17 cellular contexts compared by ENCODE assay signal in genomic region chr22:45686004-45686403, GRCh38. TPM values are rescaled to one million over a fixed set of nuclear protein-coding genes. Genes with fewer than 3 reads are reported as not detected.
DNase-seq lines count a peak whose midpoint lies in the region; ATAC-seq, FAIRE-seq and TF ChIP-seq lines count a peak whose summit lies in the region.
"Had no signal": no experiment of that assay in that cellular context is flagged by ENCODE, and none has a peak within 500 bp of the region (broad histone marks: within the 10 kb centered on the region; RNA-seq: fewer than 3 reads in every experiment).

No MANE protein-coding gene starts in this region.

- POLR2A ChIA-PET in A549 (lab: Yijun Ruan, JAX) = interaction anchor here (1.0 kb wide), 1 partner anchor 14 kb away, joined by 3 read pairs; the partner anchor contains the start of gene ATXN10

- FAIRE-seq in A549 (lab: Jason Lieb, UNC) (no peak), bronchial epithelial cell (lab: Jason Lieb, UNC) (no peak)

- no peak for ATAC-seq in A549
- ATAC-seq in gastroesophageal sphincter = no peak
- ATAC-seq: activated T-cell treated with anti-CD3 and anti-CD28 coated beads, Interleukin-2, amount 50 U/mL, for 4 hours; left lobe of liver; stimulated activated naive B cell treated with anti-CD40 and anti-IgM and Interleukin-4, amounts not matched to agents 10 μg/mL and 1 μg/mL and 100 μg/mL, for 72 hours had no signal

- TF ChIP-seq CTCF in A549 (IDR thresholded peaks at IDR 0.05) = no peak
- no peak for TF ChIP-seq CTCF in LNCaP clone FGC (IDR thresholded peaks at IDR 0.05; ENCODE audit: control insufficient read depth, extremely low read depth, insufficient read depth)
- no peak for TF ChIP-seq CTCF in bronchial epithelial cell (IDR thresholded peaks at IDR 0.05; ENCODE audit: insufficient read depth, low read length, severe bottlenecking)
- TF ChIP-seq CTCF in gastroesophageal sphincter (IDR thresholded peaks at IDR 0.05) = no peak
- TF ChIP-seq CTCF in sigmoid colon (IDR thresholded peaks at IDR 0.05) = no peak

- intact Hi-C loops in sigmoid colon (cut with DNase I) = no loop called here

- H3K4me2 ChIP-seq in A549 = peak overlapping the region; percentile 67

- H3K36me3 ChIP-seq in bronchial epithelial cell (ENCODE audit: control insufficient read depth, insufficient read depth, low read length) (no peaks in the 10 kb centered on the region), muscle layer of colon (ENCODE audit: insufficient read depth, low read length) (peaks cover 5% of the 10 kb centered on the region), gastroesophageal sphincter (peaks cover 0 to 8% of the 10 kb centered on the region in 2 donors), sigmoid colon (peaks cover 0 to 11% (median 0%) of the 10 kb centered on the region in 4 donors)
- H3K36me3 ChIP-seq: Peyer's patch had no signal

- H3K27ac ChIP-seq in A549 = peak overlapping the region; percentile 92 to 97
- peak overlapping the region; percentile 54 for H3K27ac ChIP-seq in muscle layer of colon (ENCODE audit: low read depth, low read length)
- no peak overlapping the region for H3K27ac ChIP-seq in gastroesophageal sphincter
- H3K27ac ChIP-seq in sigmoid colon = peak overlapping the region in 2 of 4 donors; percentile 59 to 61
- H3K27ac ChIP-seq: Peyer's patch, upper lobe of left lung had no signal

- 22% methylated on average over 2 of the region's 2 CpGs for WGBS in A549 (ENCODE audit: missing lambda C conversion rate)
- WGBS in gastroesophageal sphincter (ENCODE audit: low coverage in 1 of 2), 2 donors = 42% methylated on average over 2 of the region's 2 CpGs
- WGBS in sigmoid colon, 2 donors = 29 to 65% methylated on average over 2 of the region's 2 CpGs

- H3K27me3 ChIP-seq in bronchial epithelial cell (ENCODE audit: control insufficient read depth, insufficient read depth, low read length) = no peaks in the 10 kb centered on the region
- H3K27me3 ChIP-seq in muscle layer of colon (ENCODE audit: control insufficient read depth in 1 of 2, insufficient read depth in 2 of 2, low read length in 2 of 2) = no peaks in the 10 kb centered on the region
- no peaks in the 10 kb centered on the region for H3K27me3 ChIP-seq in gastroesophageal sphincter
- H3K27me3 ChIP-seq in sigmoid colon = no peaks in the 10 kb centered on the region
- H3K27me3 ChIP-seq: Peyer's patch, upper lobe of left lung had no signal

- no peak overlapping the region for H3K4me3 ChIP-seq in A549
- H3K4me3 ChIP-seq in LNCaP clone FGC (ENCODE audit: low read depth, low read length) = peak overlapping the region; percentile 21; the same call in 1 of the 2 replicates
- H3K4me3 ChIP-seq in bronchial epithelial cell (ENCODE audit: low read depth, low read length) = no peak overlapping the region
- H3K4me3 ChIP-seq in muscle layer of colon (ENCODE audit: low read depth in 1 of 2, low read length in 2 of 2) = no peak overlapping the region
- H3K4me3 ChIP-seq in gastroesophageal sphincter = no peak overlapping the region
- no peak overlapping the region for H3K4me3 ChIP-seq in sigmoid colon
- H3K4me3 ChIP-seq: Peyer's patch, upper lobe of left lung had no signal

- TF ChIP-seq EP300 in A549 (IDR thresholded peaks at IDR 0.05) = no peak
- TF ChIP-seq EP300 in gastroesophageal sphincter (IDR thresholded peaks at IDR 0.05) = no peak
- no peak for TF ChIP-seq EP300 in sigmoid colon (IDR thresholded peaks at IDR 0.05)

- no peak for DNase-seq in A549 (ENCODE audit: low read depth in 1 of 2, low spot score in 1 of 2)
- DNase-seq in LNCaP clone FGC (ENCODE audit: low read depth) = no peak
- DNase-seq in bronchial epithelial cell (ENCODE audit: low read depth) = peak; percentile 17
- DNase-seq in NCI-H82 treated with DMSO at 0.1 percent for 48 hours (lab: John Stamatoyannopoulos, UW; ENCODE audit: unreplicated experiment) = no peak
- DNase-seq in cortex of kidney (lab: John Stamatoyannopoulos, UW) = no peak
- DNase-seq in sigmoid colon = no peak
- DNase-seq: activated CD4-positive, alpha-beta memory T cell treated with anti-CD3 and anti-CD28 coated beads for 36 hours; activated naive CD8-positive, alpha-beta T cell treated with anti-CD3 and anti-CD28 coated beads for 36 hours; activated T-cell treated with anti-CD3 and anti-CD28 coated beads, Interleukin-2, amount 50 U/mL, for 4 hours; effector CD4-positive, alpha-beta T cell; NCI-H2081 treated with DMSO at 0.1 percent for 48 hours; Peyer's patch; stimulated activated naive B cell treated with anti-CD40 and anti-IgM and Interleukin-4, amounts not matched to agents 10 μg/mL and 1 μg/mL and 100 μg/mL, for 72 hours; upper lobe of left lung had no signal

- no peak overlapping the region for H3K9ac ChIP-seq in muscle layer of colon (ENCODE audit: low read length)

- no peak for TF ChIP-seq RAD21 in A549 (conservative IDR thresholded peaks at IDR 0.05 in 1 of 2, IDR thresholded peaks at IDR 0.05 in 1 of 2)

- CTCF ChIA-PET in A549 (lab: Yijun Ruan, JAX) = interaction anchor here (0.8 to 1.1 kb wide), 2 partner anchors 10 to 108 kb away, joined by 3 to 6 read pairs; no protein-coding TSS in a partner anchor

- H3K9me3 ChIP-seq in A549 (no peaks in the 10 kb centered on the region), muscle layer of colon (ENCODE audit: low read length) (no peaks in the 10 kb centered on the region), gastroesophageal sphincter (no peaks in the 10 kb centered on the region), sigmoid colon (no peaks in the 10 kb centered on the region)
- H3K9me3 ChIP-seq: Peyer's patch, upper lobe of left lung had no signal

- peaks cover 96% of the 10 kb centered on the region for H3K4me1 ChIP-seq in A549
- peaks cover 65% of the 10 kb centered on the region for H3K4me1 ChIP-seq in muscle layer of colon (ENCODE audit: insufficient read depth, low read length)
- peaks cover 11 to 84% (median 21%) of the 10 kb centered on the region in 3 donors for H3K4me1 ChIP-seq in gastroesophageal sphincter
- peaks cover 0 to 96% (median 74%) of the 10 kb centered on the region in 4 donors for H3K4me1 ChIP-seq in sigmoid colon

- TF ChIP-seq POLR2A in A549 (IDR thresholded peaks at IDR 0.05; ENCODE audit: low read length) (no peak), gastroesophageal sphincter (IDR thresholded peaks at IDR 0.05) (no peak), sigmoid colon (IDR thresholded peaks at IDR 0.05) (no peak)

TF ChIP-seq in A549, 52 proteins besides CTCF, POLR2A, EP300 and RAD21:
- no peak for TF ChIP-seq POLR2AphosphoS2 (conservative IDR thresholded peaks at IDR 0.05; ENCODE audit: low read length)
- TF ChIP-seq MAX (IDR thresholded peaks at IDR 0.05) = no peak
TF ChIP-seq in A549: peak in this region for 0.

RNA-seq across cellular contexts. Expression of gene ATXN10, which starts 14.4 kb away (rescaled TPM):
- polyA plus RNA-seq in A549 (2011; rRNA removed) = 281 and 378 TPM in 2 replicates
- 103 and 107 TPM in 2 replicates for polyA plus RNA-seq in A549 (2012; cell fraction: cytosol; rRNA removed)
- polyA plus RNA-seq in A549 (2012; cell fraction: nucleus; rRNA removed) = 24.1 and 54.9 TPM in 2 replicates
- 126 to 142 TPM (median 129 TPM) in 3 replicates for polyA plus RNA-seq in A549 (2017; fragmentation: RNase III; extraction: RNeasy Plus Mini Kit Qiagen cat#74134 plus additional on column Dnase treatment)
- polyA minus RNA-seq in A549 (2011; rRNA and poly(A)+ RNA removed) = 298 and 349 TPM in 2 replicates
- 69.4 and 81.9 TPM in 2 replicates for total RNA-seq in bronchial epithelial cell
- total RNA-seq in gastroesophageal sphincter = 100 to 1,000 TPM in 2 of 4 donors, 10 to 100 TPM in 2; 78.5 to 152 (median 113) TPM
- 100 to 1,000 TPM; 160 to 187 (median 185) TPM for total RNA-seq in sigmoid colon
- 10 to 100 TPM; 37.9 to 49.3 (median 46.2) TPM for polyA plus RNA-seq in sigmoid colon

Comparison
In these comparisons a context has a peak if more than half of its experiments do, and no peak if none do; other contexts are left out.
1. H3K27ac ChIP-seq: peak in A549 (2 of 2) and muscle layer of colon (single experiment); none in gastroesophageal sphincter (0 of 4).